In the genomic region with DNA sequence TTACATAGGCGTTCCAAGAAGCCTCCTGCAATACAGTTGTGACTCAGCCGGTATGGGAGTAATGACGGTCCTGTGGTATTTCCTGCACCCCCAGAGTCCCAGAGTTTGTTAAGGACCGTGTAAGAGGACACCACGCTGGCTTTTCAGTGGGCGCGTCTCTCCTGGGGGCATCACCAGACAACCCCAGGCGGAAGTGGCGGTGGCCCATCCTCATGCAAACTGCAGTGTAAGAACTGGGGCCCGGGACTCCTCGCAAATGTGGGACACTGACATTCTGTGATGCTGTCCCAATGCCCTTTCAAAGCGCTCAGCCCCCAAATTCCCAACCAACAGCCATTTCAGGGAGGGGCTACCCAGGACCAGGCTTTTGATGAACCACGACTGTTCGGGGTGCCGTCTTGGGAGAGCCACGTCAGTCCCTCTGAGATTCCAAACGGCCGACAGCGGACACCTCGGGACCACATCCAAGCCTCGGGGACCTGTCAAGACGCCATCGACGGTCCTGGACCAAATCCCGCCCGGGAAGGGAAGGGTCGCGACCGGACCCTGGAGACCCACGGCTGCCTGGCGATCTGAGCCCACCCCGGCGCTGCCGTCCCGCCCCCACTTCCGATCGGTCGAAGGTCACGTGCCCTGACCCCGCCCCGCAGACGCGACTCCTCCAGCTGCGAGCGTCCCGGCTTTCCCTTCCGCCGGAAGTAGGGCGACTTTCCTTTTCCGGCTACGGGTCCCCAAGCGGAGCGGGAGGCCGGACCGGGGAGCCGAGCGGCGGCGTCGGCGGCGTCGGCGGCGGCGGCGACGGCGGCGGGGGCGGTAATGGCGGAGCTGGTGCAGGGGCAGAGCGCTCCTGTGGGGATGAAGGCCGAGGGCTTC, we compare ENCODE assay signal across 1 cellular context.
A peak's percentile ranks its signal among the peaks of the same experiment; 100 is the strongest.
TF ChIP-seq lines count a peak whose summit lies in the region.

A gene with protein sequence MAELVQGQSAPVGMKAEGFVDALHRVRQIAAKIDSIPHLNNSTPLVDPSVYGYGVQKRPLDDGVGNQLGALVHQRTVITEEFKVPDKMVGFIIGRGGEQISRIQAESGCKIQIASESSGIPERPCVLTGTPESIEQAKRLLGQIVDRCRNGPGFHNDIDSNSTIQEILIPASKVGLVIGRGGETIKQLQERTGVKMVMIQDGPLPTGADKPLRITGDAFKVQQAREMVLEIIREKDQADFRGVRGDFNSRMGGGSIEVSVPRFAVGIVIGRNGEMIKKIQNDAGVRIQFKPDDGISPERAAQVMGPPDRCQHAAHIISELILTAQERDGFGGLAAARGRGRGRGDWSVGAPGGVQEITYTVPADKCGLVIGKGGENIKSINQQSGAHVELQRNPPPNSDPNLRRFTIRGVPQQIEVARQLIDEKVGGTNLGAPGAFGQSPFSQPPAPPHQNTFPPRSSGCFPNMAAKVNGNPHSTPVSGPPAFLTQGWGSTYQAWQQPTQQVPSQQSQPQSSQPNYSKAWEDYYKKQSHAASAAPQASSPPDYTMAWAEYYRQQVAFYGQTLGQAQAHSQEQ (plus strand): TSS at position 713 of the 873 bp plus-strand sequence. CDS start 104 bp downstream, at position 817.

TF ChIP-seq in HepG2, 621 proteins besides CTCF, POLR2A, EP300 and RAD21 (continued from another document and continues in another):
- no peak for TF ChIP-seq ZNF367 (CRISPR knock-in tag; IDR thresholded peaks at IDR 0.05; ENCODE audit: borderline replicate concordance)
- TF ChIP-seq ZNF382 (CRISPR knock-in tag; IDR thresholded peaks at IDR 0.05; ENCODE audit: borderline replicate concordance) = no peak
- TF ChIP-seq, protein P1, sequence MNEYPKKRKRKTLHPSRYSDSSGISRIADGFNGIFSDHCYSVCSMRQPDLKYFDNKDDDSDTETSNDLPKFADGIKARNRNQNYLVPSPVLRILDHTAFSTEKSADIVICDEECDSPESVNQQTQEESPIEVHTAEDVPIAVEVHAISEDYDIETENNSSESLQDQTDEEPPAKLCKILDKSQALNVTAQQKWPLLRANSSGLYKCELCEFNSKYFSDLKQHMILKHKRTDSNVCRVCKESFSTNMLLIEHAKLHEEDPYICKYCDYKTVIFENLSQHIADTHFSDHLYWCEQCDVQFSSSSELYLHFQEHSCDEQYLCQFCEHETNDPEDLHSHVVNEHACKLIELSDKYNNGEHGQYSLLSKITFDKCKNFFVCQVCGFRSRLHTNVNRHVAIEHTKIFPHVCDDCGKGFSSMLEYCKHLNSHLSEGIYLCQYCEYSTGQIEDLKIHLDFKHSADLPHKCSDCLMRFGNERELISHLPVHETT (CRISPR knock-in tag; conservative IDR thresholded peaks at IDR 0.05) = peak; percentile 81; the same call in 1 of the 2 replicates
- no peak for TF ChIP-seq ZSCAN12 (CRISPR knock-in tag; IDR thresholded peaks at IDR 0.05)
- 0 out of 2 replicates have a peak, but pooled peaks have one; percentile 46 for TF ChIP-seq NFKBIZ (CRISPR knock-in tag; IDR thresholded peaks at IDR 0.05)
- peak; percentile 89 for TF ChIP-seq ZNF709 (CRISPR knock-in tag; IDR thresholded peaks at IDR 0.05)
- TF ChIP-seq ZNF329 (CRISPR knock-in tag; IDR thresholded peaks at IDR 0.05; ENCODE audit: low read depth) = peak; percentile 75; the same call in 1 of the 2 replicates
- no peak for TF ChIP-seq ZBTB8A (CRISPR knock-in tag; IDR thresholded peaks at IDR 0.05; ENCODE audit: borderline replicate concordance, low read depth)
- TF ChIP-seq NONO (IDR thresholded peaks at IDR 0.05) = no peak
- peak; percentile 94 for TF ChIP-seq NONO (CRISPR knock-in tag; conservative IDR thresholded peaks at IDR 0.05)
- TF ChIP-seq, protein P2, sequence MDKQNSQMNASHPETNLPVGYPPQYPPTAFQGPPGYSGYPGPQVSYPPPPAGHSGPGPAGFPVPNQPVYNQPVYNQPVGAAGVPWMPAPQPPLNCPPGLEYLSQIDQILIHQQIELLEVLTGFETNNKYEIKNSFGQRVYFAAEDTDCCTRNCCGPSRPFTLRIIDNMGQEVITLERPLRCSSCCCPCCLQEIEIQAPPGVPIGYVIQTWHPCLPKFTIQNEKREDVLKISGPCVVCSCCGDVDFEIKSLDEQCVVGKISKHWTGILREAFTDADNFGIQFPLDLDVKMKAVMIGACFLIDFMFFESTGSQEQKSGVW (CRISPR knock-in tag; IDR thresholded peaks at IDR 0.05; ENCODE audit: borderline replicate concordance) = no peak
- no peak for TF ChIP-seq PCBP1 (IDR thresholded peaks at IDR 0.05; ENCODE audit: borderline replicate concordance, low read depth, low read length)
- TF ChIP-seq ZNF251 (CRISPR knock-in tag; IDR thresholded peaks at IDR 0.05) = no peak
- no peak for TF ChIP-seq JDP2 (CRISPR knock-in tag; IDR thresholded peaks at IDR 0.05; ENCODE audit: borderline replicate concordance)
- TF ChIP-seq ZNF883 (CRISPR knock-in tag; IDR thresholded peaks at IDR 0.05; ENCODE audit: not compliant biosample characterization) = peak; percentile 19
- TF ChIP-seq FIP1L1 (IDR thresholded peaks at IDR 0.05; ENCODE audit: borderline replicate concordance, insufficient read depth, low read depth, low read length) = no peak
- no peak for TF ChIP-seq SYNCRIP (IDR thresholded peaks at IDR 0.05; ENCODE audit: insufficient read depth, low read depth, low read length)
- no peak for TF ChIP-seq TRIM24 (CRISPR knock-in tag; IDR thresholded peaks at IDR 0.05)
- TF ChIP-seq ZNF761 (CRISPR knock-in tag; conservative IDR thresholded peaks at IDR 0.05) = 0 out of 2 replicates have a peak, but pooled peaks have one; percentile 50
- no peak for TF ChIP-seq MAFG (CRISPR knock-in tag; IDR thresholded peaks at IDR 0.05)
- no peak for TF ChIP-seq PAF1 (CRISPR knock-in tag; IDR thresholded peaks at IDR 0.05)
- no peak for TF ChIP-seq GTF2F1 (IDR thresholded peaks at IDR 0.05; ENCODE audit: low read length)
- TF ChIP-seq MIER2 (CRISPR knock-in tag; IDR thresholded peaks at IDR 0.05) = no peak
- TF ChIP-seq ZNF577 (CRISPR knock-in tag; IDR thresholded peaks at IDR 0.05; ENCODE audit: borderline replicate concordance, low read depth) = no peak
- peak; percentile 82 for TF ChIP-seq YY1 (IDR thresholded peaks at IDR 0.05; ENCODE audit: insufficient read depth, insufficient replicate concordance, low read depth, low read length)
- TF ChIP-seq FOXA3 (CRISPR knock-in tag; IDR thresholded peaks at IDR 0.05) = no peak
- TF ChIP-seq ISX (CRISPR knock-in tag; conservative IDR thresholded peaks at IDR 0.05) = no peak
- TF ChIP-seq DNMT1 (CRISPR knock-in tag; IDR thresholded peaks at IDR 0.05) = peak; percentile 62
- TF ChIP-seq, protein P3, sequence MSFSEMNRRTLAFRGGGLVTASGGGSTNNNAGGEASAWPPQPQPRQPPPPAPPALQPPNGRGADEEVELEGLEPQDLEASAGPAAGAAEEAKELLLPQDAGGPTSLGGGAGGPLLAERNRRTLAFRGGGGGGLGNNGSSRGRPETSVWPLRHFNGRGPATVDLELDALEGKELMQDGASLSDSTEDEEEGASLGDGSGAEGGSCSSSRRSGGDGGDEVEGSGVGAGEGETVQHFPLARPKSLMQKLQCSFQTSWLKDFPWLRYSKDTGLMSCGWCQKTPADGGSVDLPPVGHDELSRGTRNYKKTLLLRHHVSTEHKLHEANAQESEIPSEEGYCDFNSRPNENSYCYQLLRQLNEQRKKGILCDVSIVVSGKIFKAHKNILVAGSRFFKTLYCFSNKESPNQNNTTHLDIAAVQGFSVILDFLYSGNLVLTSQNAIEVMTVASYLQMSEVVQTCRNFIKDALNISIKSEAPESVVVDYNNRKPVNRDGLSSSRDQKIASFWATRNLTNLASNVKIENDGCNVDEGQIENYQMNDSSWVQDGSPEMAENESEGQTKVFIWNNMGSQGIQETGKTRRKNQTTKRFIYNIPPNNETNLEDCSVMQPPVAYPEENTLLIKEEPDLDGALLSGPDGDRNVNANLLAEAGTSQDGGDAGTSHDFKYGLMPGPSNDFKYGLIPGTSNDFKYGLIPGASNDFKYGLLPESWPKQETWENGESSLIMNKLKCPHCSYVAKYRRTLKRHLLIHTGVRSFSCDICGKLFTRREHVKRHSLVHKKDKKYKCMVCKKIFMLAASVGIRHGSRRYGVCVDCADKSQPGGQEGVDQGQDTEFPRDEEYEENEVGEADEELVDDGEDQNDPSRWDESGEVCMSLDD (CRISPR knock-in tag; IDR thresholded peaks at IDR 0.05; ENCODE audit: borderline replicate concordance) = peak; percentile 48; the same call in 1 of the 2 replicates
- TF ChIP-seq ZNF33B (CRISPR knock-in tag; IDR thresholded peaks at IDR 0.05) = no peak
- peak; percentile 49; the same call in 1 of the 2 replicates for TF ChIP-seq ZNF441 (CRISPR knock-in tag; IDR thresholded peaks at IDR 0.05; ENCODE audit: borderline replicate concordance)
- TF ChIP-seq KDM5A (IDR thresholded peaks at IDR 0.05; ENCODE audit: borderline replicate concordance, low read length) = peak; percentile 85
- TF ChIP-seq RELA (CRISPR knock-in tag; IDR thresholded peaks at IDR 0.05) = no peak
- no peak for TF ChIP-seq ZNF17 (CRISPR knock-in tag; IDR thresholded peaks at IDR 0.05)
- TF ChIP-seq NFIC (IDR thresholded peaks at IDR 0.05; ENCODE audit: low read length) = 0 out of 2 replicates have a peak, but pooled peaks have one; percentile 42
- TF ChIP-seq NFE2 (CRISPR knock-in tag; IDR thresholded peaks at IDR 0.05) = no peak
- TF ChIP-seq, protein P4, sequence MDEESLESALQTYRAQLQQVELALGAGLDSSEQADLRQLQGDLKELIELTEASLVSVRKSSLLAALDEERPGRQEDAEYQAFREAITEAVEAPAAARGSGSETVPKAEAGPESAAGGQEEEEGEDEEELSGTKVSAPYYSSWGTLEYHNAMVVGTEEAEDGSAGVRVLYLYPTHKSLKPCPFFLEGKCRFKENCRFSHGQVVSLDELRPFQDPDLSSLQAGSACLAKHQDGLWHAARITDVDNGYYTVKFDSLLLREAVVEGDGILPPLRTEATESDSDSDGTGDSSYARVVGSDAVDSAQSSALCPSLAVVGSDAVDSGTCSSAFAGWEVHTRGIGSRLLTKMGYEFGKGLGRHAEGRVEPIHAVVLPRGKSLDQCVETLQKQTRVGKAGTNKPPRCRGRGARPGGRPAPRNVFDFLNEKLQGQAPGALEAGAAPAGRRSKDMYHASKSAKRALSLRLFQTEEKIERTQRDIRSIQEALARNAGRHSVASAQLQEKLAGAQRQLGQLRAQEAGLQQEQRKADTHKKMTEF (CRISPR knock-in tag; IDR thresholded peaks at IDR 0.05) = peak; percentile 66
- TF ChIP-seq, protein P5, sequence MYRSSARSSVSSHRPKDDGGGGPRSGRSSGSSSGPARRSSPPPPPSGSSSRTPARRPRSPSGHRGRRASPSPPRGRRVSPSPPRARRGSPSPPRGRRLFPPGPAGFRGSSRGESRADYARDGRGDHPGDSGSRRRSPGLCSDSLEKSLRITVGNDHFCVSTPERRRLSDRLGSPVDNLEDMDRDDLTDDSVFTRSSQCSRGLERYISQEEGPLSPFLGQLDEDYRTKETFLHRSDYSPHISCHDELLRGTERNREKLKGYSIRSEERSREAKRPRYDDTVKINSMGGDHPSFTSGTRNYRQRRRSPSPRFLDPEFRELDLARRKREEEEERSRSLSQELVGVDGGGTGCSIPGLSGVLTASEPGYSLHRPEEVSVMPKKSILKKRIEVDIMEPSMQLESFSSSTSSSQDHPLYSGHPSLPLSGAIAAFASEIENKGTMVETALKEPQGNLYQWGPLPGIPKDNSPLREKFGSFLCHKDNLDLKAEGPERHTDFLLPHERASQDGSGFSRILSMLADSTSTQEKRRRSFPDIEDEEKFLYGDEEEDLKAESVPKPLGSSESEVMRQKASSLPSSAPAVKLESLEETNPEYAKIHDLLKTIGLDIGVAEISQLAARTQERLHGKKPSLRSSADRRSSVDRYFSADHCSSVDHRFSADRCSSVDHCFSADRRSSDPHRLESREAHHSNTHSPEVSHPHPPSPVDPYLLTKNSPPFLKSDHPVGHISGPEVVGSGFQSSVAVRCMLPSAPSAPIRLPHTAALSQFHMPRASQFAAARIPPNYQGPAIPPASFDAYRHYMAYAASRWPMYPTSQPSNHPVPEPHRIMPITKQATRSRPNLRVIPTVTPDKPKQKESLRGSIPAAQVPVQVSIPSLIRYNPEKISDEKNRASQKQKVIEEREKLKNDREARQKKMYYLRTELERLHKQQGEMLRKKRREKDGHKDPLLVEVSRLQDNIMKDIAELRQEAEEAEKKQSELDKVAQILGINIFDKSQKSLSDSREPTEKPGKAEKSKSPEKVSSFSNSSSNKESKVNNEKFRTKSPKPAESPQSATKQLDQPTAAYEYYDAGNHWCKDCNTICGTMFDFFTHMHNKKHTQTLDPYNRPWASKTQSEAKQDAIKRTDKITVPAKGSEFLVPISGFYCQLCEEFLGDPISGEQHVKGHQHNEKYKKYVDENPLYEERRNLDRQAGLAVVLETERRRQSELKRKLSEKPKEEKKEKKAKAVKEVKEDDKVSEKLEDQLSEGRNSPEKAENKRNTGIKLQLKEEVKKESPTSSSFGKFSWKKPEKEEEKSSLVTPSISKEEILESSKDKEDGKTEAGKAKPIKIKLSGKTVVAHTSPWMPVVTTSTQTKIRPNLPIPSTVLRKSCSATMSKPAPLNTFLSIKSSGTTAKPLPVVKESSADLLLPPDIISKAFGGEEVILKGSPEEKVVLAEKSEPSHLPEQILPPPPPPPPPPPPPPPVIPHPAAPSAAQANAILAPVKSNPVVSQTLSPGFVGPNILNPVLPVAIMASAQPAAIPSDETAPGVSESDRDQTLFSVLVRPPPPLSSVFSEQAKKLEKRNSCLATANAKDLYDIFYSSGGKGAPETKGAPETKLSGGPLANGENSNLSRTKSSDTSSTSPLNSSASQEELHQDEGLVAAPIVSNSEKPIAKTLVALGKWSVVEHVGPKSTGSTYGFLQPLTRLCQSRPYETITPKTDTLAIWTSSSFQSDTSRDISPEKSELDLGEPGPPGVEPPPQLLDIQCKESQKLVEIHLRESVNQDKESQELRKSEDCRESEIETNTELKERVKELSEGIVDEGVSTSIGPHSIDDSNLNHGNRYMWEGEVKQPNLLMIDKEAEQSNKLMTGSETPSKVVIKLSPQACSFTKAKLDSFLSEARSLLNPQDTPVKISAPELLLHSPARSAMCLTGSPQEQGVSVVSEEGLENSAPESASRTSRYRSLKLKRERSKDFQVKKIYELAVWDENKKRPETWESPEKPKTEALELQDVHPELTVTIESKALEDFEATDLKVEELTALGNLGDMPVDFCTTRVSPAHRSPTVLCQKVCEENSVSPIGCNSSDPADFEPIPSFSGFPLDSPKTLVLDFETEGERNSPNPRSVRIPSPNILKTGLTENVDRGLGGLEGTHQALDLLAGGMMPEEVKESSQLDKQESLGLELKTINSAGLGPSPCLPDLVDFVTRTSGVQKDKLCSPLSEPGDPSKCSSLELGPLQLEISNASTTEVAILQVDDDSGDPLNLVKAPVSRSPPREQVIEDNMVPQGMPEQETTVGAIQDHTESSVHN (CRISPR knock-in tag; IDR thresholded peaks at IDR 0.05) = no peak
- peak; percentile 62; the same call in 1 of the 2 replicates for TF ChIP-seq PITX1 (CRISPR knock-in tag; IDR thresholded peaks at IDR 0.05)
